In genomic region chr18:2974731-2975130, GRCh38 we compare ENCODE assay signal across 27 cellular contexts. TPM values are rescaled to one million over a fixed set of nuclear protein-coding genes. Genes with fewer than 3 reads are reported as not detected.
DNase-seq lines count a peak whose midpoint lies in the region; ATAC-seq, FAIRE-seq and TF ChIP-seq lines count a peak whose summit lies in the region.
"Had no signal": no experiment of that assay in that cellular context is flagged by ENCODE, and none has a peak within 500 bp of the region (broad histone marks: within the 10 kb centered on the region; RNA-seq: fewer than 3 reads in every experiment).

No MANE protein-coding gene starts in this region.

- H3K4me1 ChIP-seq in Panc1 (ENCODE audit: control insufficient read depth, insufficient read depth, low read length) (peaks cover 63% of the 10 kb centered on the region), kidney (ENCODE audit: control insufficient read depth in 1 of 2, insufficient read depth in 1 of 2, low read depth in 1 of 2, low read length in 2 of 2) (peaks cover 36 to 67% of the 10 kb centered on the region in 2 donors)
- peaks cover 52% of the 10 kb centered on the region for H3K4me1 ChIP-seq in effector memory CD4-positive, alpha-beta T cell (ENCODE audit: control insufficient read depth, insufficient read depth, low read length, poor library complexity, severe bottlenecking)

- H3K9ac ChIP-seq in kidney (ENCODE audit: low read length in 2 of 2), result no peak overlapping the region

- H3K27ac Mint-ChIP-seq in activated T-cell treated with anti-CD3 and anti-CD28 coated beads, Interleukin-2, amount 50 U/mL, for 24 hours, result peak overlapping the region; percentile 89
- peak overlapping the region; percentile 45 for H3K27ac Mint-ChIP-seq in stimulated activated effector memory CD8-positive, alpha-beta T cell treated with anti-CD3 and anti-CD28 coated beads, Interleukin-12 subunit alpha, Interleukin-12 subunit beta, amount 100 ng/mL, for 72 hours

- H3K4me1 Mint-ChIP-seq in activated T-cell treated with anti-CD3 and anti-CD28 coated beads, Interleukin-2, amount 50 U/mL, for 24 hours (ENCODE audit: low read depth), result peaks cover 91% of the 10 kb centered on the region
- H3K4me1 Mint-ChIP-seq in stimulated activated effector memory CD8-positive, alpha-beta T cell treated with anti-CD3 and anti-CD28 coated beads, Interleukin-12 subunit alpha, Interleukin-12 subunit beta, amount 100 ng/mL, for 72 hours, result peaks cover 85% of the 10 kb centered on the region

- TF ChIP-seq CTCF in Panc1 (IDR thresholded peaks at IDR 0.05) (no peak), kidney (IDR thresholded peaks at IDR 0.05; ENCODE audit: borderline replicate concordance, extremely low read depth, insufficient read depth) (no peak)

- in situ Hi-C loops in Panc1 (cut with HindIII; ENCODE audit: low pct_unique_long_range_greater_than_20kb, low sequenced_read_pairs), result no loop called here

- H3K36me3 ChIP-seq in Panc1 (ENCODE audit: control insufficient read depth, insufficient read depth, low read length) (no peaks in the 10 kb centered on the region), kidney (ENCODE audit: control insufficient read depth in 1 of 2, insufficient read depth in 2 of 2, low read length in 2 of 2) (no peaks in the 10 kb centered on the region)
- H3K36me3 ChIP-seq in effector memory CD4-positive, alpha-beta T cell (ENCODE audit: control insufficient read depth, insufficient read depth, low read length), result no peaks in the 10 kb centered on the region
- H3K36me3 ChIP-seq: lower lobe of right lung, ovary, right atrium auricular region, suprapubic skin, uterus had no signal

- H3K36me3 Mint-ChIP-seq in activated T-cell treated with anti-CD3 and anti-CD28 coated beads, Interleukin-2, amount 50 U/mL, for 24 hours (ENCODE audit: low read depth), result peaks cover 90% of the 10 kb centered on the region
- H3K36me3 Mint-ChIP-seq in stimulated activated effector memory CD8-positive, alpha-beta T cell treated with anti-CD3 and anti-CD28 coated beads, Interleukin-12 subunit alpha, Interleukin-12 subunit beta, amount 100 ng/mL, for 72 hours, result peaks cover 61% of the 10 kb centered on the region

- H3K27me3 ChIP-seq in Panc1 (ENCODE audit: control insufficient read depth, insufficient read depth, low read length), result no peaks in the 10 kb centered on the region
- H3K27me3 ChIP-seq in effector memory CD4-positive, alpha-beta T cell (replicated peaks; ENCODE audit: control insufficient read depth, insufficient read depth, low read length, poor library complexity, severe bottlenecking), result no peaks in the 10 kb centered on the region
- H3K27me3 ChIP-seq: ovary, right atrium auricular region, suprapubic skin, uterus had no signal

- H3K27ac ChIP-seq in Panc1 (ENCODE audit: low read length), result peak overlapping the region; percentile 66
- H3K27ac ChIP-seq in effector memory CD4-positive, alpha-beta T cell (ENCODE audit: insufficient read depth, low read length, poor library complexity, severe bottlenecking), result peak overlapping the region; percentile 34
- no peak overlapping the region for H3K27ac ChIP-seq in kidney (ENCODE audit: low read depth in 2 of 2, low read length in 2 of 2)
- H3K27ac ChIP-seq: C4-2B, HL-60, lower lobe of right lung, ovary, suprapubic skin, uterus had no signal

- no peak for DNase-seq in activated T-cell treated with anti-CD3 and anti-CD28 coated beads, Interleukin-2, amount 50 U/mL, for 24 hours
- no peak for DNase-seq in activated T-cell treated with anti-CD3 and anti-CD28 coated beads, Interleukin-2, amount 50 U/mL, for 1 hour
- DNase-seq in Panc1 (ENCODE audit: low read depth, low spot score), result no peak
- no peak for DNase-seq in effector memory CD4-positive, alpha-beta T cell
- DNase-seq in stimulated activated effector memory CD8-positive, alpha-beta T cell treated with anti-CD3 and anti-CD28 coated beads, Interleukin-12 subunit alpha, Interleukin-12 subunit beta, amount 100 ng/mL, for 72 hours (ENCODE audit: low spot score in 2 of 2), result no peak
- no peak for DNase-seq in kidney
- DNase-seq in MV-4-11 (lab: John Stamatoyannopoulos, UW), result no peak
- DNase-seq: activated CD4-positive, alpha-beta T cell treated with anti-CD3 and anti-CD28 coated beads, Interleukin-2, amount 50 U/mL, for 1 hour; activated T-cell treated with anti-CD3 and anti-CD28 coated beads, Interleukin-2, amount 50 U/mL, for 48 hours; DMS53; erythroblast; foreskin melanocyte; GF-D8; hippocampal formation; lower lobe of right lung; NCI-H1436; NCI-H526 treated with DMSO at 0.1 percent for 48 hours; ovary; stimulated activated CD4-positive, alpha-beta T cell treated with anti-CD3 and anti-CD28 coated beads, Interleukin-12 subunit alpha, Interleukin-12 subunit beta, amount 100 ng/mL, for 4 hours; uterus had no signal

- no peak overlapping the region for H3K4me3 ChIP-seq in Panc1 (ENCODE audit: low read depth in 2 of 2, low read length in 2 of 2)
- H3K4me3 ChIP-seq in effector memory CD4-positive, alpha-beta T cell (ENCODE audit: insufficient read depth, low read depth, low read length, poor library complexity, severe bottlenecking), result no peak overlapping the region
- no peak overlapping the region for H3K4me3 ChIP-seq in kidney (ENCODE audit: low read length in 2 of 2)
- H3K4me3 ChIP-seq: lower lobe of right lung, ovary, right atrium auricular region, suprapubic skin, uterus had no signal

- no peaks in the 10 kb centered on the region for H3K27me3 Mint-ChIP-seq in activated T-cell treated with anti-CD3 and anti-CD28 coated beads, Interleukin-2, amount 50 U/mL, for 24 hours

- H3K9me3 ChIP-seq in Panc1 (ENCODE audit: control insufficient read depth, insufficient read depth, low read depth, low read length) (no peaks in the 10 kb centered on the region), kidney (ENCODE audit: control insufficient read depth in 1 of 2, low read length in 2 of 2) (no peaks in the 10 kb centered on the region)
- H3K9me3 ChIP-seq in effector memory CD4-positive, alpha-beta T cell (ENCODE audit: control insufficient read depth, low read length), result no peaks in the 10 kb centered on the region
- H3K9me3 ChIP-seq: lower lobe of right lung, ovary, right atrium auricular region, suprapubic skin, uterus had no signal

- no peaks in the 10 kb centered on the region for H3K9me3 Mint-ChIP-seq in activated T-cell treated with anti-CD3 and anti-CD28 coated beads, Interleukin-2, amount 50 U/mL, for 24 hours
- no peaks in the 10 kb centered on the region for H3K9me3 Mint-ChIP-seq in stimulated activated effector memory CD8-positive, alpha-beta T cell treated with anti-CD3 and anti-CD28 coated beads, Interleukin-12 subunit alpha, Interleukin-12 subunit beta, amount 100 ng/mL, for 72 hours
- H3K9me3 Mint-ChIP-seq: IgD-negative memory B cell had no signal

- no peak for FAIRE-seq in kidney (lab: Jason Lieb, UNC)
- FAIRE-seq: islet of Langerhans had no signal

- intact Hi-C loops in Panc1 (cut with micrococcal nuclease; ENCODE audit: unreplicated experiment) (no loop called here), kidney (cut with DNase I) (no loop called here)

- H3K4me3 Mint-ChIP-seq in activated T-cell treated with anti-CD3 and anti-CD28 coated beads, Interleukin-2, amount 50 U/mL, for 24 hours, result no peak overlapping the region
- no peak overlapping the region for H3K4me3 Mint-ChIP-seq in stimulated activated effector memory CD8-positive, alpha-beta T cell treated with anti-CD3 and anti-CD28 coated beads, Interleukin-12 subunit alpha, Interleukin-12 subunit beta, amount 100 ng/mL, for 72 hours
- H3K4me3 Mint-ChIP-seq: IgD-negative memory B cell had no signal

- ATAC-seq in Panc1 (peak; percentile 52; the same call in 1 of the 2 replicates), HG02642 (IDR thresholded peaks at IDR 0.05; ENCODE audit: poor library complexity, unreplicated experiment) (no peak)
- no peak for ATAC-seq in stimulated activated effector memory CD8-positive, alpha-beta T cell treated with anti-CD3 and anti-CD28 coated beads, Interleukin-12 subunit alpha, Interleukin-12 subunit beta, amount 100 ng/mL, for 72 hours
- ATAC-seq: lower lobe of right lung had no signal

- CTCF ChIA-PET in Panc1 (lab: Charles Lee), result no interaction called here

- BruUV-seq in Panc1 (replicated peaks; lab: Mats Ljungman, UMichigan), result no TSS peak

- POLR2A ChIA-PET in Panc1 (lab: Charles Lee), result no interaction called here

RNA-seq across cellular contexts. Expression of gene LPIN2, which starts 38.2 kb away (rescaled TPM):
- total RNA-seq in Panc1 (2021; ENCODE audit: unreplicated experiment) (38.3 TPM), kidney (52.3 TPM)
- 18.8 TPM for polyA plus RNA-seq in Panc1 (2012; ENCODE audit: insufficient read length)
- 14.3 TPM for polyA plus RNA-seq in kidney (ENCODE audit: insufficient read depth, low read depth, low replicate concordance)

Comparison
In these comparisons a context has a peak if more than half of its experiments do, and no peak if none do; other contexts are left out.
1. H3K27ac ChIP-seq: peak in Panc1 (single experiment) and effector memory CD4-positive, alpha-beta T cell (single experiment); none in kidney (0 of 2).